1 cellular context compared by ENCODE assay signal in genomic region chr19:3012059-3012458, GRCh38. TPM values are rescaled to one million over a fixed set of nuclear protein-coding genes. Genes with fewer than 3 reads are reported as not detected.
"Had no signal": no experiment of that assay in that cellular context is flagged by ENCODE, and none has a peak within 500 bp of the region (broad histone marks: within the 10 kb centered on the region; RNA-seq: fewer than 3 reads in every experiment).

No MANE protein-coding gene starts in this region.

RNA-seq across cellular contexts. Expression of gene TLE2, which starts 17.0 kb away (rescaled TPM):
- total RNA-seq: HT1080 had no signal

RNA-seq across cellular contexts. Expression of gene TLE6, which starts 34.7 kb away (rescaled TPM):
- total RNA-seq: HT1080 had no signal
